Comparison of ENCODE assay signal across 1 cellular context in the genomic region with DNA sequence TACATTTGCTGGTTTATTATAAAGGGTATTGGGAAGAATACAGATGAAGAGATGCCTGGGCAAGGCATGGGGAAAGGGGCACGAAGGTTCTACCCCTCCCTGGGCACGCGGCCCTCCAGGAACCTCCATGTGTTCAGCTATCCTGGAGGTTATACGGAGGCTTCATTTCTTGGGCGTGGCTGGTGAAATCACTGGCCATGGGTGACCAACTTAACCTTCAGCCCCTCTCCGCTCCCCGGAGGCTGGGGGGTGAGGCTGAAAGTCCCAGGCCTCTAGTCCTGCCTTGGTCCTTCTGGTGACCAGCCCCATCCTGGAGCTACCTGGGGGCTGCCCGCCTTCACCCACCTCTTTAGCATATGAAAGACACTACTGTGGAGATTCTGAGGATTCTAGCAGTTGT.
TF ChIP-seq lines count a peak whose summit lies in the region.

No MANE protein-coding gene starts in this region.

TF ChIP-seq in SK-N-SH treated with all-trans-retinoic acid at 6 μM for 48 hours, 23 proteins besides CTCF, POLR2A, EP300 and RAD21 (continued from another document):
- TF ChIP-seq, protein P1, sequence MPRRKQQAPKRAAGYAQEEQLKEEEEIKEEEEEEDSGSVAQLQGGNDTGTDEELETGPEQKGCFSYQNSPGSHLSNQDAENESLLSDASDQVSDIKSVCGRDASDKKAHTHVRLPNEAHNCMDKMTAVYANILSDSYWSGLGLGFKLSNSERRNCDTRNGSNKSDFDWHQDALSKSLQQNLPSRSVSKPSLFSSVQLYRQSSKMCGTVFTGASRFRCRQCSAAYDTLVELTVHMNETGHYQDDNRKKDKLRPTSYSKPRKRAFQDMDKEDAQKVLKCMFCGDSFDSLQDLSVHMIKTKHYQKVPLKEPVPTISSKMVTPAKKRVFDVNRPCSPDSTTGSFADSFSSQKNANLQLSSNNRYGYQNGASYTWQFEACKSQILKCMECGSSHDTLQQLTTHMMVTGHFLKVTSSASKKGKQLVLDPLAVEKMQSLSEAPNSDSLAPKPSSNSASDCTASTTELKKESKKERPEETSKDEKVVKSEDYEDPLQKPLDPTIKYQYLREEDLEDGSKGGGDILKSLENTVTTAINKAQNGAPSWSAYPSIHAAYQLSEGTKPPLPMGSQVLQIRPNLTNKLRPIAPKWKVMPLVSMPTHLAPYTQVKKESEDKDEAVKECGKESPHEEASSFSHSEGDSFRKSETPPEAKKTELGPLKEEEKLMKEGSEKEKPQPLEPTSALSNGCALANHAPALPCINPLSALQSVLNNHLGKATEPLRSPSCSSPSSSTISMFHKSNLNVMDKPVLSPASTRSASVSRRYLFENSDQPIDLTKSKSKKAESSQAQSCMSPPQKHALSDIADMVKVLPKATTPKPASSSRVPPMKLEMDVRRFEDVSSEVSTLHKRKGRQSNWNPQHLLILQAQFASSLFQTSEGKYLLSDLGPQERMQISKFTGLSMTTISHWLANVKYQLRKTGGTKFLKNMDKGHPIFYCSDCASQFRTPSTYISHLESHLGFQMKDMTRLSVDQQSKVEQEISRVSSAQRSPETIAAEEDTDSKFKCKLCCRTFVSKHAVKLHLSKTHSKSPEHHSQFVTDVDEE (CRISPR knock-in tag; IDR thresholded peaks at IDR 0.05) = no peak
